ENCODE assay signal across 16 cellular contexts in the genomic region with DNA sequence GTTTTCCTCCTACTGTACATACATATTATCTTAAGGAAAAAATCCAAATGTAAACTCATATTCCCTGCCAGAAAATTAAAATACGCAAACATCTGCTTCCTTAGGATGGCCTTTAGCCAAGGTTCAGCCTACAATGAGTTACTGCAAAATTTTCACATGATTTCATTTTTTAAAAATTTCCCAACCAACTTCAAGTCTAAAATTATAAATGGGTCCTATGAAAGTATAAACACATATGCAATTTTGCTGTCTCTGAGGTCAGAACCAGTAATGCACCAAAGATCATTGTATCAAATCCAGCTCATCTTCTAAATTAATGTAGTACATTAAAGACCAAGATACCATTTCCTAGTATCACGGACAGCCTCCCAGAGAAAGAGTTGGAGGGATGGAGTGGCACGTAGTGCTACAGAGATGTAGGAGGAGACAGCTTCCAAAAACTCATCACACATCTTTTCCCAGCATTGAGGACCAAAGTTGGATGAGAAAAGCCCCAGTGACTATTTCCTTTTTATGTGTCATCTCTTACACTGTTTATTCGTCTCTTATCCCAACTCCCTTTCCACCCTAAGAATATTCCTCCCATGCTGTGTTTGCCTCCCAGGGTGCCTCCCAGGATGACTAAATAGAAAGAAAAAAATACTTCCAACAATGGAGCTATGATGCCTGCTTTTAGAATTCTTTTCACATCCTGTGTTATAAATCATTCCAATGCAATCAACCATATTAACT.
DNase-seq lines count a peak whose midpoint lies in the region; ATAC-seq and TF ChIP-seq lines count a peak whose summit lies in the region.
"Had no signal": no experiment of that assay in that cellular context is flagged by ENCODE, and none has a peak within 500 bp of the region (broad histone marks: within the 10 kb centered on the region; RNA-seq: fewer than 3 reads in every experiment).

No MANE protein-coding gene starts in this region.

- H3K4me3 ChIP-seq in fibroblast of pulmonary artery (replicated peaks; ENCODE audit: low read depth, low read length): no peak overlapping the region
- H3K4me3 ChIP-seq: GM23338 had no signal

- H3K27me3 Mint-ChIP-seq in natural killer cell (ENCODE audit: low read depth in 2 of 2): no peaks in the 10 kb centered on the region
- H3K27me3 Mint-ChIP-seq in activated CD8-positive, alpha-beta T cell treated with anti-CD3 and anti-CD28 coated beads, Interleukin-2, amount 10 ng/mL, durations not matched to agents 7 days and 5 days (ENCODE audit: low read depth): no peaks in the 10 kb centered on the region
- H3K27me3 Mint-ChIP-seq: activated T-cell treated with anti-CD3 and anti-CD28 coated beads, Interleukin-2, amount 50 U/mL, for 24 hours; brain had no signal

- peak; percentile 3 for DNase-seq in AG08396 (ENCODE audit: low spot score)
- peak; percentile 62 for DNase-seq in fibroblast of pulmonary artery (ENCODE audit: low read depth)
- no peak for DNase-seq in omental fat pad (ENCODE audit: low spot score)
- no peak for DNase-seq in NCI-H2081 treated with DMSO at 0.1 percent for 48 hours (lab: John Stamatoyannopoulos, UW)
- no peak for DNase-seq in natural killer cell
- no peak for DNase-seq in activated CD8-positive, alpha-beta T cell treated with anti-CD3 and anti-CD28 coated beads, Interleukin-2, amount 10 ng/mL, durations not matched to agents 7 days and 5 days
- DNase-seq: activated CD4-positive, alpha-beta T cell treated with anti-CD3 and anti-CD28 coated beads for 1 hour; activated T-cell treated with anti-CD3 and anti-CD28 coated beads, Interleukin-2, amount 50 U/mL, for 24 hours; DND-41; NCI-H146; nephron progenitor cell; stimulated activated CD4-positive, alpha-beta T cell treated with anti-CD3 and anti-CD28 coated beads, Interleukin-15, amount 100 ng/mL, for 24 hours had no signal

- H3K9me3 Mint-ChIP-seq in natural killer cell: no peaks in the 10 kb centered on the region
- no peaks in the 10 kb centered on the region for H3K9me3 Mint-ChIP-seq in activated CD8-positive, alpha-beta T cell treated with anti-CD3 and anti-CD28 coated beads, Interleukin-2, amount 10 ng/mL, durations not matched to agents 7 days and 5 days (ENCODE audit: insufficient read depth)
- H3K9me3 Mint-ChIP-seq: activated T-cell treated with anti-CD3 and anti-CD28 coated beads, Interleukin-2, amount 50 U/mL, for 24 hours; brain; GM23338; nephron progenitor cell had no signal

- TF ChIP-seq CTCF in fibroblast of pulmonary artery (IDR thresholded peaks at IDR 0.05; ENCODE audit: low read length, missing control alignments): no peak
- no peak for TF ChIP-seq CTCF in omental fat pad (IDR thresholded peaks at IDR 0.05)
- TF ChIP-seq CTCF in natural killer cell (IDR thresholded peaks at IDR 0.05): no peak

- H3K27ac Mint-ChIP-seq in natural killer cell: no peak overlapping the region
- H3K27ac Mint-ChIP-seq in activated CD8-positive, alpha-beta T cell treated with anti-CD3 and anti-CD28 coated beads, Interleukin-2, amount 10 ng/mL, durations not matched to agents 7 days and 5 days: no peak overlapping the region
- H3K27ac Mint-ChIP-seq: activated T-cell treated with anti-CD3 and anti-CD28 coated beads, Interleukin-2, amount 50 U/mL, for 24 hours; GM23338; nephron progenitor cell had no signal

- CTCF ChIA-PET in activated CD8-positive, alpha-beta T cell treated with anti-CD3 and anti-CD28 coated beads, Interleukin-2, amount 10 ng/mL, durations not matched to agents 7 days and 5 days (lab: Charles Lee): no interaction called here

- intact Hi-C loops in natural killer cell (cut with micrococcal nuclease): loop anchor here (10.0 kb wide), 1 partner anchor 868 kb away; no protein-coding TSS in a partner anchor

- POLR2A ChIA-PET in activated CD8-positive, alpha-beta T cell treated with anti-CD3 and anti-CD28 coated beads, Interleukin-2, amount 10 ng/mL, durations not matched to agents 7 days and 5 days (lab: Charles Lee): interaction anchor here (0.5 kb wide), 1 partner anchor 9 kb away, joined by 5 read pairs; no protein-coding TSS in a partner anchor

- H3K36me3 Mint-ChIP-seq in natural killer cell: no peaks in the 10 kb centered on the region
- H3K36me3 Mint-ChIP-seq in activated CD8-positive, alpha-beta T cell treated with anti-CD3 and anti-CD28 coated beads, Interleukin-2, amount 10 ng/mL, durations not matched to agents 7 days and 5 days (ENCODE audit: low read depth): no peaks in the 10 kb centered on the region
- H3K36me3 Mint-ChIP-seq: brain had no signal

- no peak overlapping the region for H3K4me3 Mint-ChIP-seq in natural killer cell
- no peak overlapping the region for H3K4me3 Mint-ChIP-seq in activated CD8-positive, alpha-beta T cell treated with anti-CD3 and anti-CD28 coated beads, Interleukin-2, amount 10 ng/mL, durations not matched to agents 7 days and 5 days
- H3K4me3 Mint-ChIP-seq: activated T-cell treated with anti-CD3 and anti-CD28 coated beads, Interleukin-2, amount 50 U/mL, for 24 hours; brain; GM23338; nephron progenitor cell had no signal

- no peaks in the 10 kb centered on the region for H3K4me1 Mint-ChIP-seq in natural killer cell
- no peaks in the 10 kb centered on the region for H3K4me1 Mint-ChIP-seq in activated CD8-positive, alpha-beta T cell treated with anti-CD3 and anti-CD28 coated beads, Interleukin-2, amount 10 ng/mL, durations not matched to agents 7 days and 5 days (ENCODE audit: low read depth)
- H3K4me1 Mint-ChIP-seq: brain, nephron progenitor cell had no signal

- peak; percentile 53 for ATAC-seq in SK-N-SH treated with all-trans-retinoic acid at 6 μM for 48 hours
- peak; percentile 91 for ATAC-seq in omental fat pad (ENCODE audit: low FRiP score)
- ATAC-seq in natural killer cell: no peak
- no peak for ATAC-seq in HG03342 (IDR thresholded peaks at IDR 0.05; ENCODE audit: unreplicated experiment)
- ATAC-seq in activated CD8-positive, alpha-beta T cell treated with anti-CD3 and anti-CD28 coated beads, Interleukin-2, amount 10 ng/mL, durations not matched to agents 7 days and 5 days: no peak
- ATAC-seq: GM23338 had no signal

TF ChIP-seq in SK-N-SH treated with all-trans-retinoic acid at 6 μM for 48 hours, 23 proteins besides CTCF, POLR2A, EP300 and RAD21 (continues in another document):
- TF ChIP-seq ZNF70 (CRISPR knock-in tag; IDR thresholded peaks at IDR 0.05) (no peak), ZNF8 (CRISPR knock-in tag; IDR thresholded peaks at IDR 0.05) (no peak), RARB (CRISPR knock-in tag; IDR thresholded peaks at IDR 0.05) (no peak), OSR1 (CRISPR knock-in tag; IDR thresholded peaks at IDR 0.05) (no peak)
- TF ChIP-seq, protein P1, sequence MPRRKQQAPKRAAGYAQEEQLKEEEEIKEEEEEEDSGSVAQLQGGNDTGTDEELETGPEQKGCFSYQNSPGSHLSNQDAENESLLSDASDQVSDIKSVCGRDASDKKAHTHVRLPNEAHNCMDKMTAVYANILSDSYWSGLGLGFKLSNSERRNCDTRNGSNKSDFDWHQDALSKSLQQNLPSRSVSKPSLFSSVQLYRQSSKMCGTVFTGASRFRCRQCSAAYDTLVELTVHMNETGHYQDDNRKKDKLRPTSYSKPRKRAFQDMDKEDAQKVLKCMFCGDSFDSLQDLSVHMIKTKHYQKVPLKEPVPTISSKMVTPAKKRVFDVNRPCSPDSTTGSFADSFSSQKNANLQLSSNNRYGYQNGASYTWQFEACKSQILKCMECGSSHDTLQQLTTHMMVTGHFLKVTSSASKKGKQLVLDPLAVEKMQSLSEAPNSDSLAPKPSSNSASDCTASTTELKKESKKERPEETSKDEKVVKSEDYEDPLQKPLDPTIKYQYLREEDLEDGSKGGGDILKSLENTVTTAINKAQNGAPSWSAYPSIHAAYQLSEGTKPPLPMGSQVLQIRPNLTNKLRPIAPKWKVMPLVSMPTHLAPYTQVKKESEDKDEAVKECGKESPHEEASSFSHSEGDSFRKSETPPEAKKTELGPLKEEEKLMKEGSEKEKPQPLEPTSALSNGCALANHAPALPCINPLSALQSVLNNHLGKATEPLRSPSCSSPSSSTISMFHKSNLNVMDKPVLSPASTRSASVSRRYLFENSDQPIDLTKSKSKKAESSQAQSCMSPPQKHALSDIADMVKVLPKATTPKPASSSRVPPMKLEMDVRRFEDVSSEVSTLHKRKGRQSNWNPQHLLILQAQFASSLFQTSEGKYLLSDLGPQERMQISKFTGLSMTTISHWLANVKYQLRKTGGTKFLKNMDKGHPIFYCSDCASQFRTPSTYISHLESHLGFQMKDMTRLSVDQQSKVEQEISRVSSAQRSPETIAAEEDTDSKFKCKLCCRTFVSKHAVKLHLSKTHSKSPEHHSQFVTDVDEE (CRISPR knock-in tag; IDR thresholded peaks at IDR 0.05): no peak
- TF ChIP-seq, protein P2, sequence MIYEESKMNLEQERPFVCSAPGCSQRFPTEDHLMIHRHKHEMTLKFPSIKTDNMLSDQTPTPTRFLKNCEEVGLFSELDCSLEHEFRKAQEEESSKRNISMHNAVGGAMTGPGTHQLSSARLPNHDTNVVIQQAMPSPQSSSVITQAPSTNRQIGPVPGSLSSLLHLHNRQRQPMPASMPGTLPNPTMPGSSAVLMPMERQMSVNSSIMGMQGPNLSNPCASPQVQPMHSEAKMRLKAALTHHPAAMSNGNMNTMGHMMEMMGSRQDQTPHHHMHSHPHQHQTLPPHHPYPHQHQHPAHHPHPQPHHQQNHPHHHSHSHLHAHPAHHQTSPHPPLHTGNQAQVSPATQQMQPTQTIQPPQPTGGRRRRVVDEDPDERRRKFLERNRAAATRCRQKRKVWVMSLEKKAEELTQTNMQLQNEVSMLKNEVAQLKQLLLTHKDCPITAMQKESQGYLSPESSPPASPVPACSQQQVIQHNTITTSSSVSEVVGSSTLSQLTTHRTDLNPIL (CRISPR knock-in tag; IDR thresholded peaks at IDR 0.05; ENCODE audit: low read depth): no peak
- TF ChIP-seq, protein P3, sequence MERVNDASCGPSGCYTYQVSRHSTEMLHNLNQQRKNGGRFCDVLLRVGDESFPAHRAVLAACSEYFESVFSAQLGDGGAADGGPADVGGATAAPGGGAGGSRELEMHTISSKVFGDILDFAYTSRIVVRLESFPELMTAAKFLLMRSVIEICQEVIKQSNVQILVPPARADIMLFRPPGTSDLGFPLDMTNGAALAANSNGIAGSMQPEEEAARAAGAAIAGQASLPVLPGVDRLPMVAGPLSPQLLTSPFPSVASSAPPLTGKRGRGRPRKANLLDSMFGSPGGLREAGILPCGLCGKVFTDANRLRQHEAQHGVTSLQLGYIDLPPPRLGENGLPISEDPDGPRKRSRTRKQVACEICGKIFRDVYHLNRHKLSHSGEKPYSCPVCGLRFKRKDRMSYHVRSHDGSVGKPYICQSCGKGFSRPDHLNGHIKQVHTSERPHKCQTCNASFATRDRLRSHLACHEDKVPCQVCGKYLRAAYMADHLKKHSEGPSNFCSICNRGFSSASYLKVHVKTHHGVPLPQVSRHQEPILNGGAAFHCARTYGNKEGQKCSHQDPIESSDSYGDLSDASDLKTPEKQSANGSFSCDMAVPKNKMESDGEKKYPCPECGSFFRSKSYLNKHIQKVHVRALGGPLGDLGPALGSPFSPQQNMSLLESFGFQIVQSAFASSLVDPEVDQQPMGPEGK (CRISPR knock-in tag; IDR thresholded peaks at IDR 0.05; ENCODE audit: borderline replicate concordance): no peak

Comparison
In these comparisons a context has a peak if more than half of its experiments do, and no peak if none do; other contexts are left out.
1. DNase-seq: peak in AG08396 (single experiment) and fibroblast of pulmonary artery (single experiment); none in omental fat pad (single experiment), NCI-H2081 treated with DMSO at 0.1 percent for 48 hours (single experiment), natural killer cell (single experiment) and activated CD8-positive, alpha-beta T cell treated with anti-CD3 and anti-CD28 coated beads, Interleukin-2, amount 10 ng/mL, durations not matched to agents 7 days and 5 days (single experiment).
2. ATAC-seq: peak in SK-N-SH treated with all-trans-retinoic acid at 6 μM for 48 hours (single experiment) and omental fat pad (single experiment); none in natural killer cell (0 of 3), HG03342 (single experiment) and activated CD8-positive, alpha-beta T cell treated with anti-CD3 and anti-CD28 coated beads, Interleukin-2, amount 10 ng/mL, durations not matched to agents 7 days and 5 days (single experiment).